In genomic region chr6:169710009-169710408, GRCh38 we compare ENCODE assay signal across 1 cellular context.
TF ChIP-seq lines count a peak whose summit lies in the region.

No MANE protein-coding gene starts in this region.

TF ChIP-seq in K562, 482 proteins besides CTCF, POLR2A, EP300 and RAD21:
- TF ChIP-seq SAP30 (IDR thresholded peaks at IDR 0.05; ENCODE audit: borderline replicate concordance, insufficient read depth, low read depth, low read length, poor library complexity, severe bottlenecking) (no peak), CBX8 (IDR thresholded peaks at IDR 0.05; ENCODE audit: borderline replicate concordance, extremely low read depth, low read depth, low read length, poor library complexity, severe bottlenecking) (no peak), C11orf30 (IDR thresholded peaks at IDR 0.05; ENCODE audit: low read depth) (peak; percentile 58), NFXL1 (CRISPR knock-in tag; IDR thresholded peaks at IDR 0.05) (no peak), MAFF (IDR thresholded peaks at IDR 0.05; ENCODE audit: low read length) (peak; percentile 13; the same call in 1 of the 2 replicates), STAT6 (CRISPR knock-in tag; IDR thresholded peaks at IDR 0.05) (no peak), NR2C2 (CRISPR knock-in tag; IDR thresholded peaks at IDR 0.05) (no peak), NR2C2 (tag; IDR thresholded peaks at IDR 0.05) (no peak), JUN (IDR thresholded peaks at IDR 0.05; ENCODE audit: borderline replicate concordance, low read depth, low read length) (no peak), JUN (CRISPR knock-in tag; IDR thresholded peaks at IDR 0.05; ENCODE audit: borderline replicate concordance) (no peak), ZNF239 (CRISPR knock-in tag; IDR thresholded peaks at IDR 0.05) (no peak), MAFG (tag; conservative IDR thresholded peaks at IDR 0.05) (0 out of 2 replicates have a peak, but pooled peaks have one; percentile 13), FOXP1 (CRISPR knock-in tag; IDR thresholded peaks at IDR 0.05) (no peak), ZNF316 (IDR thresholded peaks at IDR 0.05) (peak; percentile 77)
TF ChIP-seq in K562: peak in this region for 4.
